Comparison of ENCODE assay signal across 13 cellular contexts in the genomic region with DNA sequence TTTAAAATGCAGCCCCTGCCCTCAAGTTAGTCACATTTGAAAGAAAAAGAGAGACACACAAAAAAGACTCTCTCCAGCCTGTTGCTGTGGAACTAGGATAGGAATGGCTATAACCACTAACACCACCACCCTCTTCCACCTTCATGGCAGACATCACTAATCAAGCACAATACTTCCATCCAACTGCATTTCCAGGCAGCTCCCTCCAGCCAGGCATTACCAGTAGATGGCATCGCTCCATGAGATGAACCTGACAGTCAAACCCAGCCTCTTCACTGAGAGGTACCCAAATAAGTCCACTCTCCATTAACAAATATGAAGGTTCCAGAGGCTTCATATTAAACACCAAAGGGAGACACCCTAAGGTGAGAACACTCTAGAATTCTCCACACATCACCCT. TPM values are rescaled to one million over a fixed set of nuclear protein-coding genes. Genes with fewer than 3 reads are reported as not detected.
DNase-seq lines count a peak whose midpoint lies in the region; ATAC-seq, FAIRE-seq and TF ChIP-seq lines count a peak whose summit lies in the region.
"Had no signal": no experiment of that assay in that cellular context is flagged by ENCODE, and none has a peak within 500 bp of the region (broad histone marks: within the 10 kb centered on the region; RNA-seq: fewer than 3 reads in every experiment).

No MANE protein-coding gene starts in this region.

- no peak for TF ChIP-seq POLR2A in A549 (IDR thresholded peaks at IDR 0.05; ENCODE audit: low read length)
- TF ChIP-seq POLR2A in NB4 (IDR thresholded peaks at IDR 0.05; ENCODE audit: extremely low read depth, insufficient read length): no peak

- FAIRE-seq in A549 (lab: Jason Lieb, UNC): no peak

- H4K20me1 ChIP-seq in DND-41 (ENCODE audit: insufficient read depth, low read length) (no peaks in the 10 kb centered on the region), mammary epithelial cell (ENCODE audit: insufficient read depth, low read length) (no peaks in the 10 kb centered on the region)

- TF ChIP-seq EP300 in A549 (IDR thresholded peaks at IDR 0.05): no peak

- H3K79me2 ChIP-seq in DND-41 (ENCODE audit: insufficient read depth, low read length) (no peaks in the 10 kb centered on the region), mammary epithelial cell (ENCODE audit: insufficient read depth, low read length) (no peaks in the 10 kb centered on the region)

- dilution Hi-C loops in mammary epithelial cell (cut with HindIII; ENCODE audit: low sequenced_read_pairs): no loop called here

- H2AFZ ChIP-seq in DND-41 (ENCODE audit: low read depth, low read length) (no peak overlapping the region), mammary epithelial cell (ENCODE audit: low read depth, low read length) (no peak overlapping the region)

- intact Hi-C loops in mammary epithelial cell (cut with micrococcal nuclease): no loop called here

- WGBS in A549 (ENCODE audit: missing lambda C conversion rate): 81% methylated on average over 1 of the region's 1 CpG
- WGBS in mammary epithelial cell (ENCODE audit: low coverage, missing lambda C conversion rate): 100% methylated on average over 1 of the region's 1 CpG

- DNase-seq in A549 (ENCODE audit: low read depth in 1 of 2, low spot score in 1 of 2): peak in 1 of 2 experiments; percentile 71
- DNase-seq in DND-41: peak; percentile 32
- DNase-seq in NB4 (ENCODE audit: low read depth): peak; percentile 69
- DNase-seq in mammary epithelial cell: peak; percentile 32
- no peak for DNase-seq in mucosa of gallbladder (ENCODE audit: low spot score)
- no peak for DNase-seq in GM10248 (ENCODE audit: extremely low spot score)
- no peak for DNase-seq in NCI-H2107 treated with DMSO at 0.1 percent for 48 hours (lab: John Stamatoyannopoulos, UW; ENCODE audit: unreplicated experiment)
- DNase-seq: activated CD4-positive, alpha-beta T cell treated with anti-CD3 and anti-CD28 coated beads for 4 hours; aorta; DMS79; sigmoid colon had no signal

- H3K9ac ChIP-seq in DND-41 (ENCODE audit: low read depth, low read length) (no peak overlapping the region), mammary epithelial cell (ENCODE audit: insufficient read depth, low read length) (no peak overlapping the region)

- H3K9me3 ChIP-seq in A549 (no peaks in the 10 kb centered on the region), DND-41 (ENCODE audit: insufficient read depth, low read length, severe bottlenecking) (no peaks in the 10 kb centered on the region), mammary epithelial cell (replicated peaks; ENCODE audit: insufficient read depth, low read length) (no peaks in the 10 kb centered on the region)
- H3K9me3 ChIP-seq: left lung, sigmoid colon had no signal

- H3K4me2 ChIP-seq in A549 (no peak overlapping the region), DND-41 (ENCODE audit: insufficient read depth, low read length) (no peak overlapping the region), mammary epithelial cell (ENCODE audit: insufficient read depth, low read depth, low read length) (no peak overlapping the region)

- in situ Hi-C loops in mammary epithelial cell (cut with MboI; ENCODE audit: low sequenced_read_pairs in 2 of 2): loop anchor here (10.0 to 25.0 kb wide), 2 partner anchors 114 to 602 kb away; partner anchors contain the start of gene SDSL (in 1 of the 2)

- H3K4me1 ChIP-seq in A549 (peaks cover 8% of the 10 kb centered on the region), DND-41 (ENCODE audit: insufficient read depth, low read length) (no peaks in the 10 kb centered on the region), mammary epithelial cell (ENCODE audit: insufficient read depth, low read length) (no peaks in the 10 kb centered on the region)
- H3K4me1 ChIP-seq: left lung, sigmoid colon had no signal

- CTCF ChIA-PET in A549 (lab: Yijun Ruan, JAX): interaction anchor here (0.5 to 4.3 kb wide), 12 partner anchors 9 to 602 kb away, joined by 3 to 31 read pairs (median 3); no protein-coding TSS in a partner anchor
- CTCF ChIA-PET in mammary epithelial cell (lab: Charles Lee; ENCODE audit: low non-redundant PET): interaction anchor here (0.5 to 0.7 kb wide), 2 partner anchors 42 to 89 kb away, joined by 3 to 6 read pairs; no protein-coding TSS in a partner anchor
- CTCF ChIA-PET in GM10248 (lab: Yijun Ruan, JAX): interaction anchor here (0.8 to 1.0 kb wide), 2 partner anchors 10 to 19 kb away, joined by 3 read pairs; no protein-coding TSS in a partner anchor

- H3K27ac ChIP-seq in A549: no peak overlapping the region
- no peak overlapping the region for H3K27ac ChIP-seq in DND-41 (ENCODE audit: low read length)
- H3K27ac ChIP-seq in mammary epithelial cell (ENCODE audit: insufficient read depth, low read depth, low read length): no peak overlapping the region
- H3K27ac ChIP-seq: left lung, sigmoid colon had no signal

- H3K27me3 ChIP-seq in DND-41 (ENCODE audit: insufficient read depth, low read length, poor library complexity) (no peaks in the 10 kb centered on the region), mammary epithelial cell (ENCODE audit: insufficient read depth, low read length) (no peaks in the 10 kb centered on the region)
- H3K27me3 ChIP-seq: left lung, sigmoid colon had no signal

- POLR2A ChIA-PET in A549 (lab: Yijun Ruan, JAX) (no interaction called here), GM10248 (lab: Yijun Ruan, JAX) (no interaction called here)

- H3K4me3 ChIP-seq in A549 (no peak overlapping the region), DND-41 (ENCODE audit: low read depth in 1 of 2, low read length in 2 of 2) (no peak overlapping the region), NB4 (ENCODE audit: low read depth, low read length) (no peak overlapping the region), mammary epithelial cell (replicated peaks in 1 of 3; ENCODE audit: insufficient read depth in 1 of 3, low read depth in 2 of 3, low read length in 3 of 3) (no peak overlapping the region)
- H3K4me3 ChIP-seq: left lung, sigmoid colon had no signal

- no TSS peak for BruUV-seq in mammary epithelial cell (replicated peaks; lab: Mats Ljungman, UMichigan)

- H3K36me3 ChIP-seq in DND-41 (ENCODE audit: insufficient read depth, low read length): peaks cover 73% of the 10 kb centered on the region
- no peaks in the 10 kb centered on the region for H3K36me3 ChIP-seq in mammary epithelial cell (ENCODE audit: insufficient read depth, low read length)

- peak in 1 of 2 experiments; percentile 31; a peak in 1 of 5 replicates for TF ChIP-seq RAD21 in A549 (conservative IDR thresholded peaks at IDR 0.05 in 1 of 2, IDR thresholded peaks at IDR 0.05 in 1 of 2)

- peak; percentile 27; the same call in 1 of the 3 replicates for TF ChIP-seq CTCF in A549 (IDR thresholded peaks at IDR 0.05)
- peak; percentile 46 for TF ChIP-seq CTCF in DND-41 (IDR thresholded peaks at IDR 0.05; ENCODE audit: borderline replicate concordance, extremely low read depth, low read length, poor library complexity, severe bottlenecking)
- peak; percentile 41 for TF ChIP-seq CTCF in NB4 (IDR thresholded peaks at IDR 0.05; ENCODE audit: low read depth, low read length)
- peak in 1 of 2 donors; percentile 15 for TF ChIP-seq CTCF in mammary epithelial cell (conservative IDR thresholded peaks at IDR 0.05 in 1 of 2, IDR thresholded peaks at IDR 0.05 in 1 of 2; ENCODE audit: extremely low read depth in 1 of 2, insufficient read depth in 1 of 2, low read depth in 1 of 2, low read length in 2 of 2)
- no peak for TF ChIP-seq CTCF in GM10248 (IDR thresholded peaks at IDR 0.05; ENCODE audit: control extremely low read depth, extremely low read depth, low read depth, missing control alignments)

- ATAC-seq in A549: peak in 1 of 2 experiments; percentile 23; a peak in 1 of 6 replicates
- peak; percentile 36; the same call in 1 of the 3 replicates for ATAC-seq in DND-41 (ENCODE audit: insufficient read depth, low read depth)
- ATAC-seq in GM21367 (IDR thresholded peaks at IDR 0.05; ENCODE audit: unreplicated experiment): no peak
- ATAC-seq: left lung had no signal

TF ChIP-seq in A549, 52 proteins besides CTCF, POLR2A, EP300 and RAD21:
- TF ChIP-seq RARB (CRISPR knock-in tag; IDR thresholded peaks at IDR 0.05): no peak

RNA-seq across cellular contexts. Expression of gene SLC8B1, which starts 24.4 kb away (rescaled TPM):
- polyA plus RNA-seq in A549 (2011; rRNA removed) (11.0 and 14.4 TPM in 2 replicates), A549 (2017; fragmentation: RNase III; extraction: RNeasy Plus Mini Kit Qiagen cat#74134 plus additional on column Dnase treatment) (9.7 to 12.2 TPM (median 11.3 TPM) in 3 replicates), mammary epithelial cell (9.0 TPM)
- 11.0 and 12.7 TPM in 2 replicates for polyA plus RNA-seq in A549 (2012; cell fraction: cytosol; rRNA removed)
- 39.8 and 45.7 TPM in 2 replicates for polyA plus RNA-seq in A549 (2012; cell fraction: nucleus; rRNA removed)
- 13.3 and 19.5 TPM in 2 replicates for polyA minus RNA-seq in A549 (2011; rRNA and poly(A)+ RNA removed)
- total RNA-seq in mammary epithelial cell (10 to 100 TPM; 11.7 to 16.1 TPM), mucosa of gallbladder (36.6 TPM)
- polyA minus RNA-seq in mammary epithelial cell: 48.0 TPM

RNA-seq across cellular contexts. Expression of gene PLBD2, which starts 47.9 kb away (rescaled TPM):
- polyA plus RNA-seq in A549 (2011; rRNA removed): 13.2 and 22.3 TPM in 2 replicates
- polyA plus RNA-seq in A549 (2012; cell fraction: cytosol; rRNA removed): 12.5 and 21.2 TPM in 2 replicates
- 30.6 and 31.6 TPM in 2 replicates for polyA plus RNA-seq in A549 (2012; cell fraction: nucleus; rRNA removed)
- polyA plus RNA-seq in A549 (2017; fragmentation: RNase III; extraction: RNeasy Plus Mini Kit Qiagen cat#74134 plus additional on column Dnase treatment): 21.9 to 25.9 TPM (median 25.8 TPM) in 3 replicates
- polyA minus RNA-seq in A549 (2011; rRNA and poly(A)+ RNA removed): 32.2 and 32.4 TPM in 2 replicates
- 10 to 100 TPM; 41.8 to 42.8 TPM for total RNA-seq in mammary epithelial cell
- 7.2 TPM for polyA plus RNA-seq in mammary epithelial cell
- 52.6 TPM for polyA minus RNA-seq in mammary epithelial cell
- total RNA-seq in mucosa of gallbladder: 39.5 TPM

Comparison
In these comparisons a context has a peak if more than half of its experiments do, and no peak if none do; other contexts are left out.
1. DNase-seq: peak in DND-41 (single experiment), NB4 (single experiment) and mammary epithelial cell (single experiment); none in mucosa of gallbladder (single experiment), GM10248 (single experiment) and NCI-H2107 treated with DMSO at 0.1 percent for 48 hours (single experiment).